33 cellular contexts compared by ENCODE assay signal in the genomic region with DNA sequence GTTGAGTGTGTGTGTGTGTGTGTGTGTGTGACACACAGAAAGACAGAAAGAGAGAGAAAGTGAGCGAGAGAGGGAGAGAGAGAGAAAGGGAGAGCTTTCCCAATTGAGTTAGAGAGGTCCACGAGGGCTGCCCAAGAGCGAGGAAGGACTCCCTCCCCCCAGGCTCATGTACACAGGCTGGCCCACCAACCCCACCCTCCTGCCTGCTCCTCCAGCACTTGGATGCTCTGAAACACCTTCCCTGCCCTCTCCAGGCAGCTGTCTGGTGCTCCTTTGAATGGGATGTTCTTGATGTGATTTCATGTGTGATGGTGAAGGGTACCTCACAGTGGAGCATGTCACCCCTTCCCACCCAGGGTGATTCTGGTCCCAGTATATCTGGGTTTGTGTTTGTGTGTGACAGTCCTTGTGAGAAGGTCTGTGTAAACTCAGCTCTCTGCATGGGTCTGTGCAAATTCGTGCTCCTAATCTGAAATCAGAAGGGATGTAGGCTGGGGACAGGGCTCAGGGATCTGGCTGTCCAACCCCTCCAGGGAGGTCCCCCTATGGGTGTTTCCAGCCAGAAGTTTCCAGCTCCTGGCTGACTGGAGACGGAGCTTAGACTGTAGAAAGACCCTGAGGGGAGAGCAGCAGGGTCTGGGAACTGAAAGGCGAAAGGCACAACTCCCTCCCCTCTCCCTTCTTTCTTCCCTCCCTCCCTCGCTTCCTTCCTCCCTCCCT. TPM values are rescaled to one million over a fixed set of nuclear protein-coding genes. Genes with fewer than 3 reads are reported as not detected.
DNase-seq lines count a peak whose midpoint lies in the region; ATAC-seq and TF ChIP-seq lines count a peak whose summit lies in the region.
"Had no signal": no experiment of that assay in that cellular context is flagged by ENCODE, and none has a peak within 500 bp of the region (broad histone marks: within the 10 kb centered on the region; RNA-seq: fewer than 3 reads in every experiment).

No MANE protein-coding gene starts in this region.

- no peaks in the 10 kb centered on the region for H3K36me3 Mint-ChIP-seq in activated naive CD8-positive, alpha-beta T cell treated with anti-CD3 and anti-CD28 coated beads, Interleukin-2, amount 10 ng/mL, durations not matched to agents 7 days and 5 days
- H3K36me3 Mint-ChIP-seq in activated naive CD8-positive, alpha-beta T cell treated with anti-CD3 and anti-CD28 coated beads, Interleukin-2, amount 50 U/mL, for 24 hours (ENCODE audit: low read depth) = no peaks in the 10 kb centered on the region
- H3K36me3 Mint-ChIP-seq in type B pancreatic cell (no peaks in the 10 kb centered on the region), endodermal cell (ENCODE audit: low read depth) (no peaks in the 10 kb centered on the region)
- peaks cover 6% of the 10 kb centered on the region for H3K36me3 Mint-ChIP-seq in stimulated activated effector memory CD8-positive, alpha-beta T cell treated with anti-CD3 and anti-CD28 coated beads, Interleukin-12 subunit alpha, Interleukin-12 subunit beta, amount 100 ng/mL, for 72 hours
- H3K36me3 Mint-ChIP-seq: activated naive CD4-positive, alpha-beta T cell treated with anti-CD3 and anti-CD28 coated beads, Interleukin-2, amount 50 U/mL, for 24 hours; naive thymus-derived CD4-positive, alpha-beta T cell had no signal

- H3K4me3 Mint-ChIP-seq in activated naive CD8-positive, alpha-beta T cell treated with anti-CD3 and anti-CD28 coated beads, Interleukin-2, amount 10 ng/mL, durations not matched to agents 7 days and 5 days = no peak overlapping the region
- no peak overlapping the region for H3K4me3 Mint-ChIP-seq in activated naive CD8-positive, alpha-beta T cell treated with anti-CD3 and anti-CD28 coated beads, Interleukin-2, amount 50 U/mL, for 24 hours
- H3K4me3 Mint-ChIP-seq in type B pancreatic cell = peak overlapping the region; percentile 50
- no peak overlapping the region for H3K4me3 Mint-ChIP-seq in endodermal cell
- no peak overlapping the region for H3K4me3 Mint-ChIP-seq in stimulated activated effector memory CD8-positive, alpha-beta T cell treated with anti-CD3 and anti-CD28 coated beads, Interleukin-12 subunit alpha, Interleukin-12 subunit beta, amount 100 ng/mL, for 72 hours
- H3K4me3 Mint-ChIP-seq: activated naive CD4-positive, alpha-beta T cell treated with anti-CD3 and anti-CD28 coated beads, Interleukin-2, amount 50 U/mL, for 24 hours; activated T-helper 1 cell treated with anti-CD3 and anti-CD28 coated beads, Interleukin-12 subunit alpha, Interleukin-12 subunit beta, Interleukin-2, Interleukin-4 antibody, amounts not matched to agents 30 ng/mL and 10 ng/mL and 1 ng/mL, durations not matched to agents 14 hours and 24 hours and 36 hours; HFFc6; naive thymus-derived CD4-positive, alpha-beta T cell had no signal

- H3K4me3 ChIP-seq in iPS-18c (ENCODE audit: insufficient read depth, low read depth, low read length) = peak overlapping the region; percentile 1; the same call in 1 of the 2 replicates
- H3K4me3 ChIP-seq in endodermal cell (ENCODE audit: low read length) = no peak overlapping the region
- H3K4me3 ChIP-seq: cardiac muscle cell, gastrocnemius medialis, pancreas, right atrium auricular region, upper lobe of left lung had no signal

- no peaks in the 10 kb centered on the region for H3K9me3 Mint-ChIP-seq in activated naive CD8-positive, alpha-beta T cell treated with anti-CD3 and anti-CD28 coated beads, Interleukin-2, amount 10 ng/mL, durations not matched to agents 7 days and 5 days
- H3K9me3 Mint-ChIP-seq in activated naive CD8-positive, alpha-beta T cell treated with anti-CD3 and anti-CD28 coated beads, Interleukin-2, amount 50 U/mL, for 24 hours = no peaks in the 10 kb centered on the region
- H3K9me3 Mint-ChIP-seq in type B pancreatic cell = no peaks in the 10 kb centered on the region
- H3K9me3 Mint-ChIP-seq in endodermal cell = no peaks in the 10 kb centered on the region
- no peaks in the 10 kb centered on the region for H3K9me3 Mint-ChIP-seq in stimulated activated effector memory CD8-positive, alpha-beta T cell treated with anti-CD3 and anti-CD28 coated beads, Interleukin-12 subunit alpha, Interleukin-12 subunit beta, amount 100 ng/mL, for 72 hours
- H3K9me3 Mint-ChIP-seq: activated naive CD4-positive, alpha-beta T cell treated with anti-CD3 and anti-CD28 coated beads, Interleukin-2, amount 50 U/mL, for 24 hours; activated T-helper 1 cell treated with anti-CD3 and anti-CD28 coated beads, Interleukin-12 subunit alpha, Interleukin-12 subunit beta, Interleukin-2, Interleukin-4 antibody, amounts not matched to agents 30 ng/mL and 10 ng/mL and 1 ng/mL, durations not matched to agents 14 hours and 24 hours and 36 hours; HFFc6; naive thymus-derived CD4-positive, alpha-beta T cell had no signal

- no peak for DNase-seq in activated naive CD8-positive, alpha-beta T cell treated with anti-CD3 and anti-CD28 coated beads, Interleukin-2, amount 10 ng/mL, durations not matched to agents 7 days and 5 days
- DNase-seq in activated naive CD8-positive, alpha-beta T cell treated with anti-CD3 and anti-CD28 coated beads, Interleukin-2, amount 50 U/mL, for 24 hours = no peak
- DNase-seq in SK-N-DZ (ENCODE audit: low spot score) (peak; percentile 65), type B pancreatic cell (ENCODE audit: extremely low spot score, unreplicated experiment) (no peak), endodermal cell (no peak)
- no peak for DNase-seq in stimulated activated effector memory CD8-positive, alpha-beta T cell treated with anti-CD3 and anti-CD28 coated beads, Interleukin-12 subunit alpha, Interleukin-12 subunit beta, amount 100 ng/mL, for 72 hours (ENCODE audit: low spot score in 2 of 2)
- DNase-seq: activated CD4-positive, CD25-positive, alpha-beta regulatory T cell; aorta; C1 segment of cervical spinal cord; Caco-2; cortex of kidney; DND-41; gastrocnemius medialis; HFFc6; hippocampal formation; midbrain; naive thymus-derived CD4-positive, alpha-beta T cell; NCI-H1436 treated with DMSO at 0.1 percent for 48 hours; NCI-H510A treated with DMSO at 0.1 percent for 48 hours; NK-92 treated with Interleukin-12 subunit alpha and Interleukin-12 subunit beta, amount 100 ng/mL, for 24 hours; PC-3; SHP77; SW 1271; T1000 had no signal

- H3K4me1 ChIP-seq in endodermal cell (ENCODE audit: control insufficient read depth, insufficient read depth, low read length) = peaks cover 6% of the 10 kb centered on the region
- H3K4me1 ChIP-seq: Caco-2, pancreas had no signal

- H3K9ac ChIP-seq in endodermal cell (ENCODE audit: extremely low read depth, low read length, poor library complexity, severe bottlenecking) = no peak overlapping the region

- H3K9me3 ChIP-seq in iPS-18c (ENCODE audit: control insufficient read depth, insufficient read depth, low read length) (no peaks in the 10 kb centered on the region), endodermal cell (ENCODE audit: control insufficient read depth, low read length) (no peaks in the 10 kb centered on the region)
- H3K9me3 ChIP-seq: Caco-2, gastrocnemius medialis, pancreas, right atrium auricular region, upper lobe of left lung had no signal

- H3K27ac Mint-ChIP-seq in activated naive CD8-positive, alpha-beta T cell treated with anti-CD3 and anti-CD28 coated beads, Interleukin-2, amount 10 ng/mL, durations not matched to agents 7 days and 5 days = peak overlapping the region; percentile 32
- no peak overlapping the region for H3K27ac Mint-ChIP-seq in activated naive CD8-positive, alpha-beta T cell treated with anti-CD3 and anti-CD28 coated beads, Interleukin-2, amount 50 U/mL, for 24 hours
- H3K27ac Mint-ChIP-seq in type B pancreatic cell (peak overlapping the region; percentile 54), endodermal cell (no peak overlapping the region)
- no peak overlapping the region for H3K27ac Mint-ChIP-seq in stimulated activated effector memory CD8-positive, alpha-beta T cell treated with anti-CD3 and anti-CD28 coated beads, Interleukin-12 subunit alpha, Interleukin-12 subunit beta, amount 100 ng/mL, for 72 hours
- H3K27ac Mint-ChIP-seq: activated naive CD4-positive, alpha-beta T cell treated with anti-CD3 and anti-CD28 coated beads, Interleukin-2, amount 50 U/mL, for 24 hours; activated T-helper 1 cell treated with anti-CD3 and anti-CD28 coated beads, Interleukin-12 subunit alpha, Interleukin-12 subunit beta, Interleukin-2, Interleukin-4 antibody, amounts not matched to agents 30 ng/mL and 10 ng/mL and 1 ng/mL, durations not matched to agents 14 hours and 24 hours and 36 hours; HFFc6; naive thymus-derived CD4-positive, alpha-beta T cell had no signal

- peaks cover 5% of the 10 kb centered on the region for H3K4me1 Mint-ChIP-seq in activated naive CD8-positive, alpha-beta T cell treated with anti-CD3 and anti-CD28 coated beads, Interleukin-2, amount 10 ng/mL, durations not matched to agents 7 days and 5 days
- no peaks in the 10 kb centered on the region for H3K4me1 Mint-ChIP-seq in activated naive CD8-positive, alpha-beta T cell treated with anti-CD3 and anti-CD28 coated beads, Interleukin-2, amount 50 U/mL, for 24 hours
- H3K4me1 Mint-ChIP-seq in type B pancreatic cell (ENCODE audit: unreplicated experiment) = peaks cover 47% of the 10 kb centered on the region
- H3K4me1 Mint-ChIP-seq in endodermal cell = peaks cover 14% of the 10 kb centered on the region
- peaks cover 7% of the 10 kb centered on the region for H3K4me1 Mint-ChIP-seq in stimulated activated effector memory CD8-positive, alpha-beta T cell treated with anti-CD3 and anti-CD28 coated beads, Interleukin-12 subunit alpha, Interleukin-12 subunit beta, amount 100 ng/mL, for 72 hours
- H3K4me1 Mint-ChIP-seq: activated naive CD4-positive, alpha-beta T cell treated with anti-CD3 and anti-CD28 coated beads, Interleukin-2, amount 50 U/mL, for 24 hours had no signal

- H3K27me3 ChIP-seq in endodermal cell (ENCODE audit: control insufficient read depth, insufficient read depth, low read length, poor library complexity, severe bottlenecking) = peaks cover 15% of the 10 kb centered on the region
- H3K27me3 ChIP-seq: pancreas, right atrium auricular region, upper lobe of left lung had no signal

- POLR2A ChIA-PET in activated naive CD8-positive, alpha-beta T cell treated with anti-CD3 and anti-CD28 coated beads, Interleukin-2, amount 10 ng/mL, durations not matched to agents 7 days and 5 days (lab: Charles Lee) = interaction anchor here (1.1 to 1.4 kb wide), 2 partner anchors 15 to 38 kb away, joined by 3 read pairs; no protein-coding TSS in a partner anchor

- ATAC-seq in activated naive CD8-positive, alpha-beta T cell treated with anti-CD3 and anti-CD28 coated beads, Interleukin-2, amount 10 ng/mL, durations not matched to agents 7 days and 5 days (ENCODE audit: low read depth) = no peak
- no peak for ATAC-seq in activated naive CD8-positive, alpha-beta T cell treated with anti-CD3 and anti-CD28 coated beads, Interleukin-2, amount 50 U/mL, for 24 hours
- ATAC-seq in stimulated activated effector memory CD8-positive, alpha-beta T cell treated with anti-CD3 and anti-CD28 coated beads, Interleukin-12 subunit alpha, Interleukin-12 subunit beta, amount 100 ng/mL, for 72 hours = no peak
- ATAC-seq in HG02981 (IDR thresholded peaks at IDR 0.05; ENCODE audit: unreplicated experiment) = no peak
- ATAC-seq: gastrocnemius medialis; naive thymus-derived CD4-positive, alpha-beta T cell; pancreas; PC-3 had no signal

- TF ChIP-seq CTCF in type B pancreatic cell (conservative IDR thresholded peaks at IDR 0.05) = no peak
- TF ChIP-seq CTCF in endodermal cell (conservative IDR thresholded peaks at IDR 0.05) = no peak

- no peaks in the 10 kb centered on the region for H3K36me3 ChIP-seq in endodermal cell (ENCODE audit: control insufficient read depth, insufficient read depth, low read length)
- H3K36me3 ChIP-seq: cardiac muscle cell, gastrocnemius medialis, pancreas, right atrium auricular region, upper lobe of left lung had no signal

- no peak overlapping the region for H3K27ac ChIP-seq in endodermal cell (ENCODE audit: low read depth, low read length)
- H3K27ac ChIP-seq: cardiac muscle cell, gastrocnemius medialis, pancreas, right atrium auricular region, upper lobe of left lung had no signal

- 64% methylated on average over 5 of the region's 7 CpGs; no CpG with 5 or more reads in 1 of the 2 experiments for WGBS in endodermal cell (ENCODE audit: insufficient coverage in 1 of 2, insufficient read length in 1 of 2), 2 experiments

- H3K27me3 Mint-ChIP-seq in activated naive CD8-positive, alpha-beta T cell treated with anti-CD3 and anti-CD28 coated beads, Interleukin-2, amount 10 ng/mL, durations not matched to agents 7 days and 5 days = peaks cover 21% of the 10 kb centered on the region
- peaks cover 39% of the 10 kb centered on the region for H3K27me3 Mint-ChIP-seq in activated naive CD8-positive, alpha-beta T cell treated with anti-CD3 and anti-CD28 coated beads, Interleukin-2, amount 50 U/mL, for 24 hours
- H3K27me3 Mint-ChIP-seq in type B pancreatic cell = peaks cover 75% of the 10 kb centered on the region
- H3K27me3 Mint-ChIP-seq in endodermal cell (ENCODE audit: insufficient read depth) = peaks cover 35% of the 10 kb centered on the region

RNA-seq across cellular contexts. Expression of a gene that starts 6.8 kb away (rescaled TPM):
- total RNA-seq in activated naive CD8-positive, alpha-beta T cell treated with anti-CD3 and anti-CD28 coated beads, Interleukin-2, amount 10 ng/mL, durations not matched to agents 7 days and 5 days = under 1 TPM; 0.28 TPM
- polyA plus RNA-seq in SK-N-DZ (2014; cell fraction: cytosol; rRNA removed) = 0.31 and 2.4 TPM in 2 replicates
- 3.7 and 4.1 TPM in 2 replicates for polyA plus RNA-seq in SK-N-DZ (2014; cell fraction: nucleus; rRNA removed)
- 0.14 and 11.7 TPM in 2 replicates for total RNA-seq in type B pancreatic cell (ENCODE audit: low replicate concordance)
- under 1 TPM; 0.29 to 0.53 TPM for total RNA-seq in endodermal cell
- polyA plus RNA-seq in endodermal cell (2013, experiment 1 of 2) = 2.1 TPM
- polyA plus RNA-seq in endodermal cell (2013, experiment 2 of 2) = 2.3 TPM

RNA-seq across cellular contexts. Expression of a gene that starts 26.1 kb away (rescaled TPM):
- 10 to 100 TPM; 13.7 to 13.9 TPM for total RNA-seq in activated naive CD8-positive, alpha-beta T cell treated with anti-CD3 and anti-CD28 coated beads, Interleukin-2, amount 10 ng/mL, durations not matched to agents 7 days and 5 days
- polyA plus RNA-seq in SK-N-DZ (2014; cell fraction: cytosol; rRNA removed) = 11.7 and 16.8 TPM in 2 replicates
- 42.6 and 46.0 TPM in 2 replicates for polyA plus RNA-seq in SK-N-DZ (2014; cell fraction: nucleus; rRNA removed)
- total RNA-seq in type B pancreatic cell (ENCODE audit: low replicate concordance) = 0.12 and 6.6 TPM in 2 replicates
- total RNA-seq in endodermal cell = under 1 TPM; 0.44 to 0.82 TPM
- polyA plus RNA-seq in endodermal cell (2013, experiment 1 of 2) = 3.1 TPM
- 2.0 TPM for polyA plus RNA-seq in endodermal cell (2013, experiment 2 of 2)
- total RNA-seq: Caco-2 had no signal

RNA-seq across cellular contexts. Expression of a gene that starts 27.8 kb away (rescaled TPM):
- under 1 TPM; 0.47 to 0.48 TPM for total RNA-seq in activated naive CD8-positive, alpha-beta T cell treated with anti-CD3 and anti-CD28 coated beads, Interleukin-2, amount 10 ng/mL, durations not matched to agents 7 days and 5 days
- 0.45 and 1.3 TPM in 2 replicates for polyA plus RNA-seq in SK-N-DZ (2014; cell fraction: cytosol; rRNA removed)
- 9.1 and 10.2 TPM in 2 replicates for polyA plus RNA-seq in SK-N-DZ (2014; cell fraction: nucleus; rRNA removed)
- 1.7 TPM in 1 of 2 replicates, not detected in the other for total RNA-seq in type B pancreatic cell (ENCODE audit: low replicate concordance)
- total RNA-seq in endodermal cell = under 1 TPM; 0.07 to 0.09 TPM
- 0.11 TPM for polyA plus RNA-seq in endodermal cell (2013, experiment 1 of 2)
- polyA plus RNA-seq in endodermal cell (2013, experiment 2 of 2) = 0.08 TPM
- total RNA-seq: Caco-2, gastrocnemius medialis, HFFc6, liver, PC-3, right atrium auricular region had no signal
- polyA plus RNA-seq: aorta; naive thymus-derived CD4-positive, alpha-beta T cell had no signal

RNA-seq across cellular contexts. Expression of a gene that starts 33.7 kb away (rescaled TPM):
- total RNA-seq in activated naive CD8-positive, alpha-beta T cell treated with anti-CD3 and anti-CD28 coated beads, Interleukin-2, amount 10 ng/mL, durations not matched to agents 7 days and 5 days = not detected
- not detected in 2 replicates for polyA plus RNA-seq in SK-N-DZ (2014; cell fraction: cytosol; rRNA removed)
- not detected in 2 replicates for polyA plus RNA-seq in SK-N-DZ (2014; cell fraction: nucleus; rRNA removed)
- total RNA-seq in type B pancreatic cell (ENCODE audit: low replicate concordance) = 0.58 TPM in 1 of 2 replicates, not detected in the other
- not detected for total RNA-seq in endodermal cell
- polyA plus RNA-seq in endodermal cell (2013, experiment 1 of 2) = not detected
- polyA plus RNA-seq in endodermal cell (2013, experiment 2 of 2) = not detected
- total RNA-seq: activated T-helper 1 cell treated with anti-CD3 and anti-CD28 coated beads, Interleukin-12 subunit alpha, Interleukin-12 subunit beta, Interleukin-2, Interleukin-4 antibody, amounts not matched to agents 30 ng/mL and 10 ng/mL and 1 ng/mL, durations not matched to agents 14 hours and 24 hours and 36 hours; Caco-2; gastrocnemius medialis; liver; naive thymus-derived CD4-positive, alpha-beta T cell; pancreas; right atrium auricular region had no signal
- polyA plus RNA-seq: naive thymus-derived CD4-positive, alpha-beta T cell had no signal

Comparison
In these comparisons a context has a peak if more than half of its experiments do, and no peak if none do; other contexts are left out.
1. H3K27ac Mint-ChIP-seq: peak in activated naive CD8-positive, alpha-beta T cell treated with anti-CD3 and anti-CD28 coated beads, Interleukin-2, amount 10 ng/mL, durations not matched to agents 7 days and 5 days (single experiment) and type B pancreatic cell (single experiment); none in activated naive CD8-positive, alpha-beta T cell treated with anti-CD3 and anti-CD28 coated beads, Interleukin-2, amount 50 U/mL, for 24 hours (single experiment), endodermal cell (single experiment) and stimulated activated effector memory CD8-positive, alpha-beta T cell treated with anti-CD3 and anti-CD28 coated beads, Interleukin-12 subunit alpha, Interleukin-12 subunit beta, amount 100 ng/mL, for 72 hours (single experiment).